Comparison of ENCODE assay signal across 15 cellular contexts in the genomic region with DNA sequence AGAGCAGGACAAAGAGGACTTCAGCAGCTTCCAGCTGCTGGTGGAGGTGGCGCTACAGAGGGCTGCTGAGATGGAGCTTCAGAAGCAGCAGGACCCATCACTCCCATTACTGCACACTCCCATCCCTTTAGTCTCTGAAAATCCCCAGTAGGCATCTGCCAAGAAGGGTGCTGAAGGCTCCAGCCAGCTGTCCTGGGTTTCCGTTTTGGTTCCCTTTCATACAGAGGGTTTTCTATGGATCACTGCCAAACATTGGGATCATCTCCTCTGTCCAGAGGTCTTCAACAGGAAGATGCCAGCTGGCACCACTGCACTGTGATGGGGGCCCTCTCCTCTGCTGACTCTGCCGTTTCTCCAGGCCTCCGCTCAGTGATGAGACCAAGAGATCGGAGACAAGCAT. TPM values are rescaled to one million over a fixed set of nuclear protein-coding genes. Genes with fewer than 3 reads are reported as not detected.
DNase-seq lines count a peak whose midpoint lies in the region; ATAC-seq, FAIRE-seq and TF ChIP-seq lines count a peak whose summit lies in the region.
"Had no signal": no experiment of that assay in that cellular context is flagged by ENCODE, and none has a peak within 500 bp of the region (broad histone marks: within the 10 kb centered on the region; RNA-seq: fewer than 3 reads in every experiment).

No MANE protein-coding gene starts in this region.

- H3K4me1 ChIP-seq in HepG2 (ENCODE audit: insufficient read depth, low read length) (no peaks in the 10 kb centered on the region), right lobe of liver (no peaks in the 10 kb centered on the region), OCI-LY3 (ENCODE audit: low read length) (peaks cover 67% of the 10 kb centered on the region)
- H3K4me1 ChIP-seq: colonic mucosa had no signal

- no peaks in the 10 kb centered on the region for H4K20me1 ChIP-seq in HepG2 (ENCODE audit: insufficient read depth, low read length)
- H4K20me1 ChIP-seq in OCI-LY3 (ENCODE audit: insufficient read depth, low read length), result no peaks in the 10 kb centered on the region

- POLR2A ChIA-PET in HepG2 (lab: Yijun Ruan, JAX), result interaction anchor here (0.7 to 5.7 kb wide), 4 partner anchors 10 to 130 kb away, joined by 3 to 38 read pairs (median 3); a partner anchor contains a TSS

- H3K79me2 ChIP-seq in HepG2 (ENCODE audit: insufficient read depth, low read length) (no peaks in the 10 kb centered on the region), OCI-LY3 (ENCODE audit: low read length) (peaks cover 43% of the 10 kb centered on the region)

- no peak overlapping the region for H3K27ac ChIP-seq in HepG2 (ENCODE audit: extremely low read length, insufficient read depth, low read length)
- H3K27ac ChIP-seq in right lobe of liver, result no peak overlapping the region
- peak overlapping the region; percentile 98; the same call in 1 of the 2 replicates for H3K27ac ChIP-seq in OCI-LY3 (ENCODE audit: low read length)
- H3K27ac ChIP-seq in caudate nucleus (ENCODE audit: low read depth, low read length), result no peak overlapping the region
- H3K27ac ChIP-seq: colonic mucosa had no signal

- in situ Hi-C loops in HepG2 (cut with HindIII; ENCODE audit: extremely low pct_ligation_motif_present, low pct_unique_long_range_greater_than_20kb), result loop anchor here (5.0 kb wide), 1 partner anchor 34 kb away; no protein-coding TSS in a partner anchor

- TF ChIP-seq EP300 in HepG2 (IDR thresholded peaks at IDR 0.05; ENCODE audit: low read depth in 2 of 2, low read length in 2 of 2) (no peak), HepG2 (CRISPR knock-in tag; IDR thresholded peaks at IDR 0.05; ENCODE audit: borderline replicate concordance) (no peak)

- H3K4me2 ChIP-seq in HepG2 (ENCODE audit: low read depth, low read length), result no peak overlapping the region
- no peak overlapping the region for H3K4me2 ChIP-seq in OCI-LY3 (ENCODE audit: low read length)

- H2AFZ ChIP-seq in HepG2 (ENCODE audit: low read length) (no peak overlapping the region), OCI-LY3 (ENCODE audit: low read depth, low read length) (no peak overlapping the region)

- no peak overlapping the region for H3K9ac ChIP-seq in HepG2 (ENCODE audit: insufficient read depth, low read depth, low read length)
- H3K9ac ChIP-seq in OCI-LY3 (ENCODE audit: low read length), result no peak overlapping the region

- H3K9me3 ChIP-seq in HepG2 (ENCODE audit: low read length) (no peaks in the 10 kb centered on the region), right lobe of liver (no peaks in the 10 kb centered on the region), OCI-LY3 (ENCODE audit: insufficient read depth, low read length) (no peaks in the 10 kb centered on the region)
- H3K9me3 ChIP-seq: colonic mucosa, thyroid gland had no signal

- 97% methylated on average over 5 of the region's 5 CpGs for WGBS in HepG2 (ENCODE audit: low lambda C conversion rate)
- no CpG with 5 or more reads among the region's 5 CpGs for WGBS in right lobe of liver (ENCODE audit: insufficient coverage, low coverage, low lambda C conversion rate, missing lambda C conversion rate)

- H3K4me3 ChIP-seq in HepG2 (replicated peaks in 1 of 3; ENCODE audit: insufficient read depth in 1 of 3, low read depth in 2 of 3, low read length in 3 of 3) (no peak overlapping the region), right lobe of liver (no peak overlapping the region), OCI-LY3 (ENCODE audit: low read length) (no peak overlapping the region)
- H3K4me3 ChIP-seq: colonic mucosa, thyroid gland had no signal

- H3K27me3 ChIP-seq in HepG2 (ENCODE audit: control insufficient read depth in 1 of 2, insufficient read depth in 2 of 2, low read length in 2 of 2) (no peaks in the 10 kb centered on the region), right lobe of liver (no peaks in the 10 kb centered on the region), OCI-LY3 (ENCODE audit: low read depth, low read length) (no peaks in the 10 kb centered on the region)
- H3K27me3 ChIP-seq: colonic mucosa, thyroid gland had no signal

- TF ChIP-seq POLR2A in HepG2 (IDR thresholded peaks at IDR 0.05; ENCODE audit: insufficient read depth in 1 of 2, low read depth in 2 of 2, low read length in 2 of 2), result no peak
- TF ChIP-seq POLR2A in right lobe of liver (IDR thresholded peaks at IDR 0.05), result no peak

- peaks cover 21% of the 10 kb centered on the region for H3K36me3 Mint-ChIP-seq in brain

- ATAC-seq in HepG2 (no peak), right lobe of liver (no peak), GM18858 (IDR thresholded peaks at IDR 0.05; ENCODE audit: unreplicated experiment) (no peak), GM21367 (IDR thresholded peaks at IDR 0.05; ENCODE audit: unreplicated experiment) (no peak)

- no peak for TF ChIP-seq CTCF in HepG2 (CRISPR knock-in tag; IDR thresholded peaks at IDR 0.05)
- TF ChIP-seq CTCF in right lobe of liver (IDR thresholded peaks at IDR 0.05), result no peak
- TF ChIP-seq CTCF in OCI-LY3 (IDR thresholded peaks at IDR 0.05; ENCODE audit: low read depth, low read length), result no peak
- TF ChIP-seq CTCF in brain (conservative IDR thresholded peaks at IDR 0.05), result no peak

- intact Hi-C loops in HepG2 (cut with micrococcal nuclease; ENCODE audit: unreplicated experiment) (no loop called here), right lobe of liver (cut with DNase I) (no loop called here)

- no peaks in the 10 kb centered on the region for H3K9me3 Mint-ChIP-seq in brain
- H3K9me3 Mint-ChIP-seq: HFFc6 had no signal

- no peak for FAIRE-seq in HepG2 (lab: Jason Lieb, UNC)
- FAIRE-seq: TTC549 had no signal

- peaks cover 21 to 31% of the 10 kb centered on the region in 2 experiments for H3K36me3 ChIP-seq in HepG2 (replicated peaks in 1 of 2; ENCODE audit: control insufficient read depth in 1 of 2, insufficient read depth in 2 of 2, low read length in 2 of 2)
- H3K36me3 ChIP-seq in right lobe of liver, result peaks cover 0 to 6% (median 0%) of the 10 kb centered on the region in 4 donors
- peaks cover 46% of the 10 kb centered on the region for H3K36me3 ChIP-seq in OCI-LY3 (replicated peaks; ENCODE audit: low read depth, low read length)
- H3K36me3 ChIP-seq: colonic mucosa, thyroid gland had no signal

- no peak for TF ChIP-seq RAD21 in HepG2 (CRISPR knock-in tag; IDR thresholded peaks at IDR 0.05)

- H3K4me1 Mint-ChIP-seq in brain, result peaks cover 17% of the 10 kb centered on the region

- BruUV-seq in HepG2 (replicated peaks; lab: Mats Ljungman, UMichigan), result no TSS peak

- DNase-seq in HepG2 (ENCODE audit: low spot score) (no peak), right lobe of liver (no peak), caudate nucleus (lab: John Stamatoyannopoulos, UW) (no peak), NCI-H146 treated with DMSO at 0.1 percent for 48 hours (lab: John Stamatoyannopoulos, UW; ENCODE audit: unreplicated experiment) (no peak)
- DNase-seq: colonic mucosa, DMS79, HFFc6, NCI-H510A treated with DMSO at 0.1 percent for 48 hours, thyroid gland had no signal

- peak overlapping the region in 4 of 5 experiments; percentile 23 to 87 (median 74) for H3K27ac Mint-ChIP-seq in brain
- H3K27ac Mint-ChIP-seq: HFFc6 had no signal

- H3K4me3 Mint-ChIP-seq in brain, result no peak overlapping the region
- H3K4me3 Mint-ChIP-seq: HFFc6 had no signal

- CTCF ChIA-PET in HepG2 (lab: Yijun Ruan, JAX; ENCODE audit: low intra/inter-chr PET ratio, low total read pairs), result interaction anchor here (1.5 to 2.2 kb wide), 2 partner anchors 14 to 35 kb away, joined by 5 to 40 read pairs; a partner anchor contains a TSS

- peaks cover 3% of the 10 kb centered on the region for H3K27me3 Mint-ChIP-seq in brain

RNA-seq across cellular contexts. Expression of a gene that starts 14.3 kb away (rescaled TPM):
- total RNA-seq in HepG2 (2016; rRNA removed; fragmentation: Illumina TruSeq; extraction: Trizol) (292 and 305 TPM in 2 replicates), right lobe of liver (100 to 1,000 TPM in 5 of 6 experiments, 10 to 100 TPM in 1; 78.1 to 232 (median 125) TPM)
- 190 and 258 TPM in 2 replicates for total RNA-seq in HepG2 (2016; cell fraction: cytosol; rRNA removed; fragmentation: Illumina TruSeq; extraction: Trizol; ENCODE audit: low read depth)
- 267 and 306 TPM in 2 replicates for total RNA-seq in HepG2 (2016; cell fraction: insoluble cytoplasmic fraction; rRNA removed; fragmentation: Illumina TruSeq; extraction: Trizol)
- total RNA-seq in HepG2 (2016; cell fraction: membrane; rRNA removed; fragmentation: Illumina TruSeq; extraction: Trizol), result 365 and 437 TPM in 2 replicates
- total RNA-seq in HepG2 (2016; cell fraction: nucleus; rRNA removed; fragmentation: Illumina TruSeq; extraction: Trizol), result 223 and 239 TPM in 2 replicates
- polyA plus RNA-seq in HepG2 (2011; rRNA removed) (218 and 261 TPM in 2 replicates), brain (ENCODE audit: insufficient read depth, low read depth, low replicate concordance) (119 TPM)
- polyA plus RNA-seq in HepG2 (2011; cell fraction: cytosol; rRNA removed), result 176 and 232 TPM in 2 replicates
- 176 and 181 TPM in 2 replicates for polyA plus RNA-seq in HepG2 (2011; cell fraction: nucleus; rRNA removed)
- 118 and 180 TPM in 2 replicates for polyA plus RNA-seq in HepG2 (2012)
- polyA plus RNA-seq in HepG2 (2016; cell fraction: cytosol; fragmentation: Illumina TruSeq; extraction: Trizol; ENCODE audit: low read depth), result 222 and 320 TPM in 2 replicates
- polyA plus RNA-seq in HepG2 (2016; cell fraction: insoluble cytoplasmic fraction; fragmentation: Illumina TruSeq; extraction: Trizol; ENCODE audit: low read depth), result 310 and 340 TPM in 2 replicates
- polyA plus RNA-seq in HepG2 (2016; cell fraction: membrane; fragmentation: Illumina TruSeq; extraction: Trizol; ENCODE audit: low read depth), result 323 and 387 TPM in 2 replicates
- polyA plus RNA-seq in HepG2 (2016; cell fraction: nucleus; fragmentation: Illumina TruSeq; extraction: Trizol; ENCODE audit: insufficient read depth, low read depth), result 436 and 461 TPM in 2 replicates
- polyA minus RNA-seq in HepG2 (2011; rRNA and poly(A)+ RNA removed; ENCODE audit: low replicate concordance), result 97.1 and 193 TPM in 2 replicates
- polyA minus RNA-seq in HepG2 (2011; cell fraction: cytosol; rRNA and poly(A)+ RNA removed), result 56.5 and 59.2 TPM in 2 replicates
- 46.6 and 50.2 TPM in 2 replicates for polyA minus RNA-seq in HepG2 (2011; cell fraction: nucleus; rRNA and poly(A)+ RNA removed)

RNA-seq across cellular contexts. Expression of a gene that starts 17.9 kb away (rescaled TPM):
- 53.9 and 60.3 TPM in 2 replicates for total RNA-seq in HepG2 (2016; rRNA removed; fragmentation: Illumina TruSeq; extraction: Trizol)
- 14.9 and 16.3 TPM in 2 replicates for total RNA-seq in HepG2 (2016; cell fraction: cytosol; rRNA removed; fragmentation: Illumina TruSeq; extraction: Trizol; ENCODE audit: low read depth)
- total RNA-seq in HepG2 (2016; cell fraction: insoluble cytoplasmic fraction; rRNA removed; fragmentation: Illumina TruSeq; extraction: Trizol), result 49.1 and 52.3 TPM in 2 replicates
- 65.6 and 66.2 TPM in 2 replicates for total RNA-seq in HepG2 (2016; cell fraction: membrane; rRNA removed; fragmentation: Illumina TruSeq; extraction: Trizol)
- total RNA-seq in HepG2 (2016; cell fraction: nucleus; rRNA removed; fragmentation: Illumina TruSeq; extraction: Trizol), result 24.2 and 31.3 TPM in 2 replicates
- polyA plus RNA-seq in HepG2 (2011; rRNA removed), result 41.3 and 49.9 TPM in 2 replicates
- 46.3 and 49.3 TPM in 2 replicates for polyA plus RNA-seq in HepG2 (2011; cell fraction: cytosol; rRNA removed)
- 32.5 and 35.0 TPM in 2 replicates for polyA plus RNA-seq in HepG2 (2011; cell fraction: nucleus; rRNA removed)
- 23.6 and 28.9 TPM in 2 replicates for polyA plus RNA-seq in HepG2 (2012)
- 12.4 and 13.0 TPM in 2 replicates for polyA plus RNA-seq in HepG2 (2016; cell fraction: cytosol; fragmentation: Illumina TruSeq; extraction: Trizol; ENCODE audit: low read depth)
- 49.9 and 59.5 TPM in 2 replicates for polyA plus RNA-seq in HepG2 (2016; cell fraction: insoluble cytoplasmic fraction; fragmentation: Illumina TruSeq; extraction: Trizol; ENCODE audit: low read depth)
- 44.7 and 47.8 TPM in 2 replicates for polyA plus RNA-seq in HepG2 (2016; cell fraction: membrane; fragmentation: Illumina TruSeq; extraction: Trizol; ENCODE audit: low read depth)
- polyA plus RNA-seq in HepG2 (2016; cell fraction: nucleus; fragmentation: Illumina TruSeq; extraction: Trizol; ENCODE audit: insufficient read depth, low read depth), result 38.6 and 40.7 TPM in 2 replicates
- 14.1 and 93.1 TPM in 2 replicates for polyA minus RNA-seq in HepG2 (2011; rRNA and poly(A)+ RNA removed; ENCODE audit: low replicate concordance)
- 38.7 and 42.5 TPM in 2 replicates for polyA minus RNA-seq in HepG2 (2011; cell fraction: cytosol; rRNA and poly(A)+ RNA removed)
- polyA minus RNA-seq in HepG2 (2011; cell fraction: nucleus; rRNA and poly(A)+ RNA removed), result 19.2 and 22.9 TPM in 2 replicates
- total RNA-seq in right lobe of liver, result 1 to 10 TPM; 3.2 to 7.8 (median 5.9) TPM
- 1.9 TPM for polyA plus RNA-seq in brain (ENCODE audit: insufficient read depth, low read depth, low replicate concordance)

RNA-seq across cellular contexts. Expression of a gene that starts 50.0 kb away (rescaled TPM):
- 2.2 and 2.7 TPM in 2 replicates for total RNA-seq in HepG2 (2016; rRNA removed; fragmentation: Illumina TruSeq; extraction: Trizol)
- total RNA-seq in HepG2 (2016; cell fraction: cytosol; rRNA removed; fragmentation: Illumina TruSeq; extraction: Trizol; ENCODE audit: low read depth), result 0.79 and 0.91 TPM in 2 replicates
- total RNA-seq in HepG2 (2016; cell fraction: insoluble cytoplasmic fraction; rRNA removed; fragmentation: Illumina TruSeq; extraction: Trizol), result 2.5 TPM in 2 replicates
- total RNA-seq in HepG2 (2016; cell fraction: membrane; rRNA removed; fragmentation: Illumina TruSeq; extraction: Trizol), result 1.5 and 2.5 TPM in 2 replicates
- 1.3 and 1.7 TPM in 2 replicates for total RNA-seq in HepG2 (2016; cell fraction: nucleus; rRNA removed; fragmentation: Illumina TruSeq; extraction: Trizol)
- polyA plus RNA-seq in HepG2 (2011; rRNA removed), result 0.87 and 1.1 TPM in 2 replicates
- 0.72 and 0.73 TPM in 2 replicates for polyA plus RNA-seq in HepG2 (2011; cell fraction: cytosol; rRNA removed)
- polyA plus RNA-seq in HepG2 (2011; cell fraction: nucleus; rRNA removed), result 0.59 and 0.69 TPM in 2 replicates
- polyA plus RNA-seq in HepG2 (2012), result 1.2 and 1.4 TPM in 2 replicates
- 4.6 and 5.7 TPM in 2 replicates for polyA plus RNA-seq in HepG2 (2016; cell fraction: cytosol; fragmentation: Illumina TruSeq; extraction: Trizol; ENCODE audit: low read depth)
- polyA plus RNA-seq in HepG2 (2016; cell fraction: insoluble cytoplasmic fraction; fragmentation: Illumina TruSeq; extraction: Trizol; ENCODE audit: low read depth), result 10.1 and 12.3 TPM in 2 replicates
- polyA plus RNA-seq in HepG2 (2016; cell fraction: membrane; fragmentation: Illumina TruSeq; extraction: Trizol; ENCODE audit: low read depth), result 6.4 and 6.8 TPM in 2 replicates
- 8.9 and 9.0 TPM in 2 replicates for polyA plus RNA-seq in HepG2 (2016; cell fraction: nucleus; fragmentation: Illumina TruSeq; extraction: Trizol; ENCODE audit: insufficient read depth, low read depth)
- 0.72 and 4.7 TPM in 2 replicates for polyA minus RNA-seq in HepG2 (2011; rRNA and poly(A)+ RNA removed; ENCODE audit: low replicate concordance)
- 0.70 and 0.89 TPM in 2 replicates for polyA minus RNA-seq in HepG2 (2011; cell fraction: cytosol; rRNA and poly(A)+ RNA removed)
- 0.39 and 0.75 TPM in 2 replicates for polyA minus RNA-seq in HepG2 (2011; cell fraction: nucleus; rRNA and poly(A)+ RNA removed)
- 10 to 100 TPM in 4 of 6 experiments, 1 to 10 TPM in 2; 7.7 to 44.2 (median 18.1) TPM for total RNA-seq in right lobe of liver
- 52.8 TPM for polyA plus RNA-seq in brain (ENCODE audit: insufficient read depth, low read depth, low replicate concordance)

RNA-seq across cellular contexts. Expression of a gene that starts 54.7 kb away (rescaled TPM):
- total RNA-seq in HepG2 (2016; rRNA removed; fragmentation: Illumina TruSeq; extraction: Trizol), result 1.6 and 1.8 TPM in 2 replicates
- 0.20 and 0.71 TPM in 2 replicates for total RNA-seq in HepG2 (2016; cell fraction: cytosol; rRNA removed; fragmentation: Illumina TruSeq; extraction: Trizol; ENCODE audit: low read depth)
- total RNA-seq in HepG2 (2016; cell fraction: insoluble cytoplasmic fraction; rRNA removed; fragmentation: Illumina TruSeq; extraction: Trizol), result 1.7 and 2.2 TPM in 2 replicates
- 1.8 TPM in 2 replicates for total RNA-seq in HepG2 (2016; cell fraction: membrane; rRNA removed; fragmentation: Illumina TruSeq; extraction: Trizol)
- total RNA-seq in HepG2 (2016; cell fraction: nucleus; rRNA removed; fragmentation: Illumina TruSeq; extraction: Trizol), result 0.94 and 1.2 TPM in 2 replicates
- 3.6 and 4.5 TPM in 2 replicates for polyA plus RNA-seq in HepG2 (2011; rRNA removed)
- polyA plus RNA-seq in HepG2 (2011; cell fraction: cytosol; rRNA removed), result 4.4 and 4.5 TPM in 2 replicates
- polyA plus RNA-seq in HepG2 (2011; cell fraction: nucleus; rRNA removed), result 2.9 and 3.0 TPM in 2 replicates
- polyA plus RNA-seq in HepG2 (2012), result 1.2 and 2.0 TPM in 2 replicates
- polyA plus RNA-seq in HepG2 (2016; cell fraction: cytosol; fragmentation: Illumina TruSeq; extraction: Trizol; ENCODE audit: low read depth), result 0.62 and 0.83 TPM in 2 replicates
- 2.6 TPM in 2 replicates for polyA plus RNA-seq in HepG2 (2016; cell fraction: insoluble cytoplasmic fraction; fragmentation: Illumina TruSeq; extraction: Trizol; ENCODE audit: low read depth)
- polyA plus RNA-seq in HepG2 (2016; cell fraction: membrane; fragmentation: Illumina TruSeq; extraction: Trizol; ENCODE audit: low read depth), result 1.6 TPM in 2 replicates
- polyA plus RNA-seq in HepG2 (2016; cell fraction: nucleus; fragmentation: Illumina TruSeq; extraction: Trizol; ENCODE audit: insufficient read depth, low read depth), result 2.1 TPM in 2 replicates
- 0.09 and 3.5 TPM in 2 replicates for polyA minus RNA-seq in HepG2 (2011; rRNA and poly(A)+ RNA removed; ENCODE audit: low replicate concordance)
- polyA minus RNA-seq in HepG2 (2011; cell fraction: cytosol; rRNA and poly(A)+ RNA removed), result 1.5 and 1.6 TPM in 2 replicates
- polyA minus RNA-seq in HepG2 (2011; cell fraction: nucleus; rRNA and poly(A)+ RNA removed), result 1.2 and 1.3 TPM in 2 replicates
- under 1 TPM; 0.18 to 0.50 (median 0.32) TPM for total RNA-seq in right lobe of liver
- polyA plus RNA-seq in brain (ENCODE audit: insufficient read depth, low read depth, low replicate concordance), result 0.49 TPM
- total RNA-seq: HFFc6, HT-29 had no signal
